Comparison of ENCODE assay signal across 8 cellular contexts in genomic region chr10:13074562-13075451, GRCh38. TPM values are rescaled to one million over a fixed set of nuclear protein-coding genes. Genes with fewer than 3 reads are reported as not detected.
DNase-seq lines count a peak whose midpoint lies in the region; ATAC-seq and TF ChIP-seq lines count a peak whose summit lies in the region.

No MANE protein-coding gene starts in this region.

- TF ChIP-seq CTCF in RWPE1 (conservative IDR thresholded peaks at IDR 0.05; ENCODE audit: low read depth) (peak; percentile 92), progenitor cell of endocrine pancreas (IDR thresholded peaks at IDR 0.05; ENCODE audit: unreplicated experiment) (peak; percentile 93)

- ATAC-seq in Right ventricle myocardium superior (ENCODE audit: poor library complexity) (peak; percentile 83), HG02885 (IDR thresholded peaks at IDR 0.05; ENCODE audit: poor library complexity, unreplicated experiment) (no peak), GM21737 (IDR thresholded peaks at IDR 0.05; ENCODE audit: unreplicated experiment) (no peak)

- no peaks in the 10 kb centered on the region for H3K36me3 Mint-ChIP-seq in progenitor cell of endocrine pancreas (ENCODE audit: insufficient read depth)

- no peak overlapping the region for H3K27ac ChIP-seq in RWPE1

- peak; percentile 73 for DNase-seq in ELF-1 (ENCODE audit: low read depth, low spot score)
- peak; percentile 64 to 81 for DNase-seq in Kasumi-1 (lab: John Stamatoyannopoulos, UW)
- peak; percentile 81 for DNase-seq in RWPE1 (ENCODE audit: low spot score)
- DNase-seq in activated naive CD4-positive, alpha-beta T cell treated with anti-CD3 and anti-CD28 coated beads, Interleukin-2, amount 50 U/mL, for 16 hours, result peak; percentile 35
- peak; percentile 65 for DNase-seq in Right ventricle myocardium superior
- peak; percentile 63 for DNase-seq in progenitor cell of endocrine pancreas (ENCODE audit: low spot score, unreplicated experiment)

- peaks cover 2% of the 10 kb centered on the region for H3K4me1 Mint-ChIP-seq in progenitor cell of endocrine pancreas (ENCODE audit: low read depth)

- POLR2A ChIA-PET in RWPE1 (lab: Yijun Ruan, JAX; ENCODE audit: low non-redundant PET), result no interaction called here

- CTCF ChIA-PET in RWPE1 (lab: Yijun Ruan, JAX), result interaction anchor here (0.6 to 2.1 kb wide), 10 partner anchors 10 to 856 kb away, joined by 3 to 6 read pairs (median 4); no protein-coding TSS in a partner anchor

- intact Hi-C loops in Right ventricle myocardium superior (cut with DNase I), result loop anchor here (10.0 kb wide), 1 partner anchor 170 kb away; no protein-coding TSS in a partner anchor

- H3K27ac Mint-ChIP-seq in progenitor cell of endocrine pancreas, result no peak overlapping the region

- H3K27me3 Mint-ChIP-seq in progenitor cell of endocrine pancreas, result peaks cover 11% of the 10 kb centered on the region

- no peak overlapping the region for H3K4me3 Mint-ChIP-seq in progenitor cell of endocrine pancreas (ENCODE audit: low read depth)

- peaks cover 13% of the 10 kb centered on the region for H3K9me3 Mint-ChIP-seq in progenitor cell of endocrine pancreas (ENCODE audit: low read depth)

RNA-seq across cellular contexts. Expression of gene OPTN, which starts 25.2 kb away (rescaled TPM):
- total RNA-seq in Right ventricle myocardium superior, result 149 TPM
- 6.2 and 6.8 TPM in 2 replicates for total RNA-seq in progenitor cell of endocrine pancreas

Comparison
In these comparisons a context has a peak if more than half of its experiments do, and no peak if none do; other contexts are left out.
1. RNA of gene OPTN, which starts 25.2 kb away (total RNA-seq): 149 TPM in Right ventricle myocardium superior (single experiment); 6.2 to 6.8 TPM in progenitor cell of endocrine pancreas; every median in the first group is over 10 times any median in the second.
2. Peak in every context shown above with its lines, with median percentiles within 50 percentile points of each other: DNase-seq.